In genomic region chr15:89783111-89783860, GRCh38 we compare ENCODE assay signal across 1 cellular context.
TF ChIP-seq lines count a peak whose summit lies in the region.

No MANE protein-coding gene starts in this region.

TF ChIP-seq in HCT116, 20 proteins besides CTCF, POLR2A, EP300 and RAD21 (continued from another document):
- TF ChIP-seq MAX (IDR thresholded peaks at IDR 0.05): no peak
- TF ChIP-seq ZFX (IDR thresholded peaks at IDR 0.05): no peak
- TF ChIP-seq EZH2phosphoT487 (IDR thresholded peaks at IDR 0.05; ENCODE audit: borderline replicate concordance): no peak
- no peak for TF ChIP-seq CBX3 (IDR thresholded peaks at IDR 0.05; ENCODE audit: low read depth)
- no peak for TF ChIP-seq ZNF274 (IDR thresholded peaks at IDR 0.05; ENCODE audit: low read depth, low read length)
- TF ChIP-seq TCF7L2 (IDR thresholded peaks at IDR 0.05; ENCODE audit: borderline replicate concordance, extremely low read depth, insufficient read depth, insufficient read length): no peak
- no peak for TF ChIP-seq ELF1 (IDR thresholded peaks at IDR 0.05; ENCODE audit: borderline replicate concordance, low read depth)
- no peak for TF ChIP-seq SIN3A (IDR thresholded peaks at IDR 0.05; ENCODE audit: low read depth)
- TF ChIP-seq YY1 (IDR thresholded peaks at IDR 0.05; ENCODE audit: extremely low read depth, insufficient replicate concordance, low read depth, low read length): no peak
- no peak for TF ChIP-seq POLR2AphosphoS5 (IDR thresholded peaks at IDR 0.05; ENCODE audit: low read depth, low read length)
